In the genomic region with DNA sequence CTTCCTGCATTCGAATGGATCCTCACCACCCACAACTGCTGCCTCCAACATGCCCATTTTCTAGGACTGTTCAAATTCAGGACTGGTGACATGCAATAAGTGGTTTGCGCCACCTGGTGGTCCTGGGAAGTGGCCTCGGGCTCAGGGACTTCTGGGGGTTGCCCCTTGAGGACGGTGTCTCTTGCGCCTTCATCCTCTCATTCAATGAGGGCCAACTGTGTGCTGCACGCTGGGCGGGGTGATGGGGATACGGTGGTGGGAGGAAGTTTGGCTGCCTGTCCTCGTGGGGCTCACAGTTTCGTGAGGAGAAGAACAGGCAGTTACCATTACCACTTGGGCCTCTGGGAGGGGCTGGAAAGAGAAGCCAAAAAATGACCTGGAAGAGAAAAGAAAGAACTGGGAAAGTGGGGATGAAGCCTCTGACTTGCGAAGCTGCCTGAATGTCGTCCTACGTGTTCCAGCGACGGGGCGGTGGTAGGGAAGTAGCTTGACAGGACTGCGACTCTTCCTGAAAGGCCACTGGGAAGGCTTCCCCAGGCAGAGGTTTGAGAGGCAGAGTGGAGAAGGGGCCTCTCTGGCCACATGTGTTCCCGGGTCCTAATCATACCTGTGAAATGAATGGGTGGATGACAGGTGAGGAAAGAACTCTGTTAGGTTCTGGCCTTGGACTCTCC, we compare ENCODE assay signal across 1 cellular context.
TF ChIP-seq lines count a peak whose summit lies in the region.

No MANE protein-coding gene starts in this region.

TF ChIP-seq in HepG2, 621 proteins besides CTCF, POLR2A, EP300 and RAD21 (continued from another document):
- TF ChIP-seq, protein P1, sequence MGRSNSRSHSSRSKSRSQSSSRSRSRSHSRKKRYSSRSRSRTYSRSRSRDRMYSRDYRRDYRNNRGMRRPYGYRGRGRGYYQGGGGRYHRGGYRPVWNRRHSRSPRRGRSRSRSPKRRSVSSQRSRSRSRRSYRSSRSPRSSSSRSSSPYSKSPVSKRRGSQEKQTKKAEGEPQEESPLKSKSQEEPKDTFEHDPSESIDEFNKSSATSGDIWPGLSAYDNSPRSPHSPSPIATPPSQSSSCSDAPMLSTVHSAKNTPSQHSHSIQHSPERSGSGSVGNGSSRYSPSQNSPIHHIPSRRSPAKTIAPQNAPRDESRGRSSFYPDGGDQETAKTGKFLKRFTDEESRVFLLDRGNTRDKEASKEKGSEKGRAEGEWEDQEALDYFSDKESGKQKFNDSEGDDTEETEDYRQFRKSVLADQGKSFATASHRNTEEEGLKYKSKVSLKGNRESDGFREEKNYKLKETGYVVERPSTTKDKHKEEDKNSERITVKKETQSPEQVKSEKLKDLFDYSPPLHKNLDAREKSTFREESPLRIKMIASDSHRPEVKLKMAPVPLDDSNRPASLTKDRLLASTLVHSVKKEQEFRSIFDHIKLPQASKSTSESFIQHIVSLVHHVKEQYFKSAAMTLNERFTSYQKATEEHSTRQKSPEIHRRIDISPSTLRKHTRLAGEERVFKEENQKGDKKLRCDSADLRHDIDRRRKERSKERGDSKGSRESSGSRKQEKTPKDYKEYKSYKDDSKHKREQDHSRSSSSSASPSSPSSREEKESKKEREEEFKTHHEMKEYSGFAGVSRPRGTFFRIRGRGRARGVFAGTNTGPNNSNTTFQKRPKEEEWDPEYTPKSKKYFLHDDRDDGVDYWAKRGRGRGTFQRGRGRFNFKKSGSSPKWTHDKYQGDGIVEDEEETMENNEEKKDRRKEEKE (IDR thresholded peaks at IDR 0.05) = no peak
- TF ChIP-seq HDAC1 (CRISPR knock-in tag; IDR thresholded peaks at IDR 0.05) = no peak
- TF ChIP-seq ZNF766 (CRISPR knock-in tag; IDR thresholded peaks at IDR 0.05; ENCODE audit: borderline replicate concordance) = no peak
- TF ChIP-seq, protein P2, sequence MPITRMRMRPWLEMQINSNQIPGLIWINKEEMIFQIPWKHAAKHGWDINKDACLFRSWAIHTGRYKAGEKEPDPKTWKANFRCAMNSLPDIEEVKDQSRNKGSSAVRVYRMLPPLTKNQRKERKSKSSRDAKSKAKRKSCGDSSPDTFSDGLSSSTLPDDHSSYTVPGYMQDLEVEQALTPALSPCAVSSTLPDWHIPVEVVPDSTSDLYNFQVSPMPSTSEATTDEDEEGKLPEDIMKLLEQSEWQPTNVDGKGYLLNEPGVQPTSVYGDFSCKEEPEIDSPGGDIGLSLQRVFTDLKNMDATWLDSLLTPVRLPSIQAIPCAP (CRISPR knock-in tag; IDR thresholded peaks at IDR 0.05; ENCODE audit: low read depth) = no peak
- TF ChIP-seq ZNF761 (CRISPR knock-in tag; conservative IDR thresholded peaks at IDR 0.05) = no peak
- 0 out of 2 replicates have a peak, but pooled peaks have one; percentile 34 for TF ChIP-seq SMAD9 (CRISPR knock-in tag; IDR thresholded peaks at IDR 0.05)
- no peak for TF ChIP-seq ZFAT (CRISPR knock-in tag; conservative IDR thresholded peaks at IDR 0.05)
- TF ChIP-seq ZFP36L1 (CRISPR knock-in tag; IDR thresholded peaks at IDR 0.05) = no peak
- TF ChIP-seq WIZ (CRISPR knock-in tag; IDR thresholded peaks at IDR 0.05) = no peak
- TF ChIP-seq, protein P3, sequence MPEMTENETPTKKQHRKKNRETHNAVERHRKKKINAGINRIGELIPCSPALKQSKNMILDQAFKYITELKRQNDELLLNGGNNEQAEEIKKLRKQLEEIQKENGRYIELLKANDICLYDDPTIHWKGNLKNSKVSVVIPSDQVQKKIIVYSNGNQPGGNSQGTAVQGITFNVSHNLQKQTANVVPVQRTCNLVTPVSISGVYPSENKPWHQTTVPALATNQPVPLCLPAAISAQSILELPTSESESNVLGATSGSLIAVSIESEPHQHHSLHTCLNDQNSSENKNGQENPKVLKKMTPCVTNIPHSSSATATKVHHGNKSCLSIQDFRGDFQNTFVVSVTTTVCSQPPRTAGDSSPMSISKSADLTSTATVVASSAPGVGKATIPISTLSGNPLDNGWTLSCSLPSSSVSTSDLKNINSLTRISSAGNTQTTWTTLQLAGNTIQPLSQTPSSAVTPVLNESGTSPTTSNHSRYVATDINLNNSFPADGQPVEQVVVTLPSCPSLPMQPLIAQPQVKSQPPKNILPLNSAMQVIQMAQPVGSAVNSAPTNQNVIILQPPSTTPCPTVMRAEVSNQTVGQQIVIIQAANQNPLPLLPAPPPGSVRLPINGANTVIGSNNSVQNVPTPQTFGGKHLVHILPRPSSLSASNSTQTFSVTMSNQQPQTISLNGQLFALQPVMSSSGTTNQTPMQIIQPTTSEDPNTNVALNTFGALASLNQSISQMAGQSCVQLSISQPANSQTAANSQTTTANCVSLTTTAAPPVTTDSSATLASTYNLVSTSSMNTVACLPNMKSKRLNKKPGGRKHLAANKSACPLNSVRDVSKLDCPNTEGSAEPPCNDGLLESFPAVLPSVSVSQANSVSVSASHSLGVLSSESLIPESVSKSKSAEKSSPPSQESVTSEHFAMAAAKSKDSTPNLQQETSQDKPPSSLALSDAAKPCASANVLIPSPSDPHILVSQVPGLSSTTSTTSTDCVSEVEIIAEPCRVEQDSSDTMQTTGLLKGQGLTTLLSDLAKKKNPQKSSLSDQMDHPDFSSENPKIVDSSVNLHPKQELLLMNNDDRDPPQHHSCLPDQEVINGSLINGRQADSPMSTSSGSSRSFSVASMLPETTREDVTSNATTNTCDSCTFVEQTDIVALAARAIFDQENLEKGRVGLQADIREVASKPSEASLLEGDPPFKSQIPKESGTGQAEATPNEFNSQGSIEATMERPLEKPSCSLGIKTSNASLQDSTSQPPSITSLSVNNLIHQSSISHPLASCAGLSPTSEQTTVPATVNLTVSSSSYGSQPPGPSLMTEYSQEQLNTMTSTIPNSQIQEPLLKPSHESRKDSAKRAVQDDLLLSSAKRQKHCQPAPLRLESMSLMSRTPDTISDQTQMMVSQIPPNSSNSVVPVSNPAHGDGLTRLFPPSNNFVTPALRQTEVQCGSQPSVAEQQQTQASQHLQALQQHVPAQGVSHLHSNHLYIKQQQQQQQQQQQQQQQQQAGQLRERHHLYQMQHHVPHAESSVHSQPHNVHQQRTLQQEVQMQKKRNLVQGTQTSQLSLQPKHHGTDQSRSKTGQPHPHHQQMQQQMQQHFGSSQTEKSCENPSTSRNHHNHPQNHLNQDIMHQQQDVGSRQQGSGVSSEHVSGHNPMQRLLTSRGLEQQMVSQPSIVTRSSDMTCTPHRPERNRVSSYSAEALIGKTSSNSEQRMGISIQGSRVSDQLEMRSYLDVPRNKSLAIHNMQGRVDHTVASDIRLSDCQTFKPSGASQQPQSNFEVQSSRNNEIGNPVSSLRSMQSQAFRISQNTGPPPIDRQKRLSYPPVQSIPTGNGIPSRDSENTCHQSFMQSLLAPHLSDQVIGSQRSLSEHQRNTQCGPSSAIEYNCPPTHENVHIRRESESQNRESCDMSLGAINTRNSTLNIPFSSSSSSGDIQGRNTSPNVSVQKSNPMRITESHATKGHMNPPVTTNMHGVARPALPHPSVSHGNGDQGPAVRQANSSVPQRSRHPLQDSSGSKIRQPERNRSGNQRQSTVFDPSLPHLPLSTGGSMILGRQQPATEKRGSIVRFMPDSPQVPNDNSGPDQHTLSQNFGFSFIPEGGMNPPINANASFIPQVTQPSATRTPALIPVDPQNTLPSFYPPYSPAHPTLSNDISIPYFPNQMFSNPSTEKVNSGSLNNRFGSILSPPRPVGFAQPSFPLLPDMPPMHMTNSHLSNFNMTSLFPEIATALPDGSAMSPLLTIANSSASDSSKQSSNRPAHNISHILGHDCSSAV (CRISPR knock-in tag; IDR thresholded peaks at IDR 0.05; ENCODE audit: borderline replicate concordance) = no peak
- no peak for TF ChIP-seq CBX5 (CRISPR knock-in tag; IDR thresholded peaks at IDR 0.05; ENCODE audit: borderline replicate concordance)
- TF ChIP-seq, protein P4, sequence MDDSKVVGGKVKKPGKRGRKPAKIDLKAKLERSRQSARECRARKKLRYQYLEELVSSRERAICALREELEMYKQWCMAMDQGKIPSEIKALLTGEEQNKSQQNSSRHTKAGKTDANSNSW (CRISPR knock-in tag; IDR thresholded peaks at IDR 0.05; ENCODE audit: borderline replicate concordance) = no peak
- no peak for TF ChIP-seq ZNF20 (CRISPR knock-in tag; IDR thresholded peaks at IDR 0.05)
- no peak for TF ChIP-seq JUNB (CRISPR knock-in tag; IDR thresholded peaks at IDR 0.05; ENCODE audit: borderline replicate concordance)
- TF ChIP-seq ZNF484 (CRISPR knock-in tag; IDR thresholded peaks at IDR 0.05; ENCODE audit: borderline replicate concordance, low read depth) = no peak
- TF ChIP-seq ZNF296 (CRISPR knock-in tag; conservative IDR thresholded peaks at IDR 0.05) = no peak
- no peak for TF ChIP-seq ZNF101 (CRISPR knock-in tag; IDR thresholded peaks at IDR 0.05; ENCODE audit: borderline replicate concordance, low read depth)
- TF ChIP-seq ZMYM2 (CRISPR knock-in tag; IDR thresholded peaks at IDR 0.05) = no peak
- no peak for TF ChIP-seq ZNF207 (IDR thresholded peaks at IDR 0.05; ENCODE audit: borderline replicate concordance)
- no peak for TF ChIP-seq HDAC6 (IDR thresholded peaks at IDR 0.05; ENCODE audit: low read depth, low read length)
- TF ChIP-seq ZFP1 (CRISPR knock-in tag; IDR thresholded peaks at IDR 0.05) = no peak
- TF ChIP-seq CBX2 (IDR thresholded peaks at IDR 0.05; ENCODE audit: low read depth, low read length) = no peak
- no peak for TF ChIP-seq CBX2 (CRISPR knock-in tag; IDR thresholded peaks at IDR 0.05; ENCODE audit: low read depth)
- no peak for TF ChIP-seq ZNF720 (CRISPR knock-in tag; IDR thresholded peaks at IDR 0.05)
- TF ChIP-seq GTF2F1 (IDR thresholded peaks at IDR 0.05; ENCODE audit: low read length) = no peak
- TF ChIP-seq, protein P5, sequence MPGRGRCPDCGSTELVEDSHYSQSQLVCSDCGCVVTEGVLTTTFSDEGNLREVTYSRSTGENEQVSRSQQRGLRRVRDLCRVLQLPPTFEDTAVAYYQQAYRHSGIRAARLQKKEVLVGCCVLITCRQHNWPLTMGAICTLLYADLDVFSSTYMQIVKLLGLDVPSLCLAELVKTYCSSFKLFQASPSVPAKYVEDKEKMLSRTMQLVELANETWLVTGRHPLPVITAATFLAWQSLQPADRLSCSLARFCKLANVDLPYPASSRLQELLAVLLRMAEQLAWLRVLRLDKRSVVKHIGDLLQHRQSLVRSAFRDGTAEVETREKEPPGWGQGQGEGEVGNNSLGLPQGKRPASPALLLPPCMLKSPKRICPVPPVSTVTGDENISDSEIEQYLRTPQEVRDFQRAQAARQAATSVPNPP (CRISPR knock-in tag; IDR thresholded peaks at IDR 0.05) = no peak
- no peak for TF ChIP-seq SP5 (CRISPR knock-in tag; IDR thresholded peaks at IDR 0.05; ENCODE audit: borderline replicate concordance, low read depth)
- no peak for TF ChIP-seq ZFP36L2 (CRISPR knock-in tag; IDR thresholded peaks at IDR 0.05)
- TF ChIP-seq ZBTB21 (CRISPR knock-in tag; IDR thresholded peaks at IDR 0.05) = no peak
